ENCODE assay signal across 8 cellular contexts in the genomic region with DNA sequence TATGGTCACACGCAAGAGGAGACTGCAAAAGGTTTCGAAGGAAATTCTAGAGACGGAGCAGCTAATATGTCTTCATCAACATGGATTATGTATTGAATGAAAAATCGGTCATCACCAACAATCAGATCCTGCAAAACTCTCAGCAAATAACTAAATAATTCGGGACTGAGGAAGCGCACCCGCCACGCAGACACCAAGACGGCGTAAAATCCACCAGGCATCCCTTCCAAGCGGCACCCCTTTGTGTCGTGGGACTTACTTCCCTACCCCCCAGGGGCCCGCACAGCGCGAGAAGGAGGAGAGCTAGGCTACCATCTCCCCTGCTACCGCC. TPM values are rescaled to one million over a fixed set of nuclear protein-coding genes. Genes with fewer than 3 reads are reported as not detected.
A peak's percentile ranks its signal among the peaks of the same experiment; 100 is the strongest.
DNase-seq lines count a peak whose midpoint lies in the region; ATAC-seq lines count a peak whose summit lies in the region.

No MANE protein-coding gene starts in this region.

- peak overlapping the region; percentile 63 for H3K4me3 ChIP-seq in iPS-11a (ENCODE audit: low read depth, low read length)

- ATAC-seq in HG03457 (IDR thresholded peaks at IDR 0.05; ENCODE audit: unreplicated experiment) = peak; percentile 36
- ATAC-seq in activated naive CD8-positive, alpha-beta T cell treated with anti-CD3 and anti-CD28 coated beads, Interleukin-2, amount 10 ng/mL, durations not matched to agents 7 days and 5 days (ENCODE audit: low read depth) = peak; percentile 46
- ATAC-seq in GM21381 (IDR thresholded peaks at IDR 0.05; ENCODE audit: unreplicated experiment) = no peak
- no peak for ATAC-seq in HG02884 (IDR thresholded peaks at IDR 0.05; ENCODE audit: unreplicated experiment)

- peak overlapping the region; percentile 87 for H3K27ac Mint-ChIP-seq in activated naive CD8-positive, alpha-beta T cell treated with anti-CD3 and anti-CD28 coated beads, Interleukin-2, amount 10 ng/mL, durations not matched to agents 7 days and 5 days

- H3K36me3 Mint-ChIP-seq in activated naive CD8-positive, alpha-beta T cell treated with anti-CD3 and anti-CD28 coated beads, Interleukin-2, amount 10 ng/mL, durations not matched to agents 7 days and 5 days = peaks cover 7% of the 10 kb centered on the region

- peaks cover 42% of the 10 kb centered on the region for H3K4me1 Mint-ChIP-seq in activated naive CD8-positive, alpha-beta T cell treated with anti-CD3 and anti-CD28 coated beads, Interleukin-2, amount 10 ng/mL, durations not matched to agents 7 days and 5 days

- no peaks in the 10 kb centered on the region for H3K9me3 Mint-ChIP-seq in activated naive CD8-positive, alpha-beta T cell treated with anti-CD3 and anti-CD28 coated beads, Interleukin-2, amount 10 ng/mL, durations not matched to agents 7 days and 5 days

- no peaks in the 10 kb centered on the region for H3K27me3 Mint-ChIP-seq in activated naive CD8-positive, alpha-beta T cell treated with anti-CD3 and anti-CD28 coated beads, Interleukin-2, amount 10 ng/mL, durations not matched to agents 7 days and 5 days

- DNase-seq in stimulated activated CD4-positive, alpha-beta T cell treated with anti-CD3 and anti-CD28 coated beads, TNF-alpha, amount 100 ng/mL, for 1 hour (ENCODE audit: low read depth in 3 of 3, low spot score in 1 of 3) = peak in 2 of 3 donors; percentile 25 to 45
- no peak for DNase-seq in stimulated activated CD4-positive, alpha-beta T cell treated with anti-CD3 and anti-CD28 coated beads, Interleukin-1b, Interleukin-23, amount 100 ng/mL, for 48 hours
- no peak for DNase-seq in activated naive CD8-positive, alpha-beta T cell treated with anti-CD3 and anti-CD28 coated beads, Interleukin-2, amount 10 ng/mL, durations not matched to agents 7 days and 5 days
- peak in 2 of 3 experiments; percentile 22 to 36 for DNase-seq in stimulated activated CD4-positive, alpha-beta T cell treated with anti-CD3 and anti-CD28 coated beads, TNF-alpha, amount 100 ng/mL, for 4 hours (ENCODE audit: low read depth in 3 of 3)

- POLR2A ChIA-PET in activated naive CD8-positive, alpha-beta T cell treated with anti-CD3 and anti-CD28 coated beads, Interleukin-2, amount 10 ng/mL, durations not matched to agents 7 days and 5 days (lab: Charles Lee) = interaction anchor here (1.1 to 3.6 kb wide), 14 partner anchors 13 to 263 kb away, joined by 4 to 40 read pairs (median 9); partner anchors contain the start of genes CNNM2, SUFU and TRIM8

- H3K4me3 Mint-ChIP-seq in activated naive CD8-positive, alpha-beta T cell treated with anti-CD3 and anti-CD28 coated beads, Interleukin-2, amount 10 ng/mL, durations not matched to agents 7 days and 5 days = peak overlapping the region; percentile 94

RNA-seq across cellular contexts. Expression of gene ARL3, which starts 0.7 kb away (rescaled TPM):
- total RNA-seq in activated naive CD8-positive, alpha-beta T cell treated with anti-CD3 and anti-CD28 coated beads, Interleukin-2, amount 10 ng/mL, durations not matched to agents 7 days and 5 days = 1 to 10 TPM; 4.6 TPM

RNA-seq across cellular contexts. Expression of gene SFXN2, which starts 1.0 kb away (rescaled TPM):
- total RNA-seq in activated naive CD8-positive, alpha-beta T cell treated with anti-CD3 and anti-CD28 coated beads, Interleukin-2, amount 10 ng/mL, durations not matched to agents 7 days and 5 days = 10 to 100 TPM; 19.4 to 21.1 TPM

RNA-seq across cellular contexts. Expression of gene WBP1L, which starts 30.3 kb away (rescaled TPM):
- 10 to 100 TPM; 31.0 to 31.4 TPM for total RNA-seq in activated naive CD8-positive, alpha-beta T cell treated with anti-CD3 and anti-CD28 coated beads, Interleukin-2, amount 10 ng/mL, durations not matched to agents 7 days and 5 days

Comparison
In these comparisons a context has a peak if more than half of its experiments do, and no peak if none do; other contexts are left out.
1. DNase-seq: peak in stimulated activated CD4-positive, alpha-beta T cell treated with anti-CD3 and anti-CD28 coated beads, TNF-alpha, amount 100 ng/mL, for 1 hour (2 of 3) and stimulated activated CD4-positive, alpha-beta T cell treated with anti-CD3 and anti-CD28 coated beads, TNF-alpha, amount 100 ng/mL, for 4 hours (2 of 3); none in stimulated activated CD4-positive, alpha-beta T cell treated with anti-CD3 and anti-CD28 coated beads, Interleukin-1b, Interleukin-23, amount 100 ng/mL, for 48 hours (single experiment) and activated naive CD8-positive, alpha-beta T cell treated with anti-CD3 and anti-CD28 coated beads, Interleukin-2, amount 10 ng/mL, durations not matched to agents 7 days and 5 days (single experiment).
2. ATAC-seq: peak in HG03457 (single experiment) and activated naive CD8-positive, alpha-beta T cell treated with anti-CD3 and anti-CD28 coated beads, Interleukin-2, amount 10 ng/mL, durations not matched to agents 7 days and 5 days (single experiment); none in GM21381 (single experiment) and HG02884 (single experiment).